32 cellular contexts compared by ENCODE assay signal in the genomic region with DNA sequence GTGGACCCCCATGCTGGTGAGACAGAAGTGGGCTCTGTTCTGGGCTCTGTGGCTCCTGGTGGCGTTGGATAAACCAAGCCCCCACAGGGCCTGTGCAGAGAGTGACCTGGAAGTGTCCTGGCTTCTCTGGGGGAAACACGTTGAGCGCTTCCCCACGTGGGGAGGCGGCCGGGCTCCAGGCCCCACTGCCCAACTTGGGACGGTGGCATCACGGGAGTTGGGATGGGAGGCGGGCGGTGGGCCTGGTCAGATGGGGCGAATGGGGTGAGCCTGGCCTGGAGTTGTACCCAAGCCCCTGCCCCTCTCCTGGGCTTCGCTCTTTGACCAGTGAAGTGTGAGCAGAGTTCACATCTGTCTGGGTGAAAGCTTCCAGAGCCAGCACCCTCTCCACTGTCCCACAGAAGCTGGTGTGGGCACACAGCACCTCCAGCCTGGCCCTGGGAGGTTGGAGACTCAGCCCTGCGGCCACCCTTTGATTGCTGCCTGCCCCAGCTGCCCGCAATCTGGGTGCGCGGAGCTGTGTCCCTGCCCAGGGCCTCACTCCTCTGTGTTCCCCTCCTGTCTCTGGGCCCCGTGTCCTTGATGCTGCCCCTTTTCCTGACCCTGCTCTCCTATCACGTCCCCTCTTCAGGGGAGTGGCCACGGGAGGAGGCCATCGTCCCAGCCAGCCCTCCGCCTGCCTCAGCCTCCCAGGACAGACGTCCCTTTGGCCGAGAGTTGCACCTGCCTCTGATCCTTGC. TPM values are rescaled to one million over a fixed set of nuclear protein-coding genes. Genes with fewer than 3 reads are reported as not detected.
"Had no signal": no experiment of that assay in that cellular context is flagged by ENCODE, and none has a peak within 500 bp of the region (broad histone marks: within the 10 kb centered on the region; RNA-seq: fewer than 3 reads in every experiment).

No MANE protein-coding gene starts in this region.

- H3K27me3 Mint-ChIP-seq: activated naive CD8-positive, alpha-beta T cell; activated naive CD8-positive, alpha-beta T cell treated with anti-CD3 and anti-CD28 coated beads, Interleukin-2, amount 50 U/mL, for 24 hours had no signal

- ATAC-seq: activated naive CD8-positive, alpha-beta T cell treated with anti-CD3 and anti-CD28 coated beads, Interleukin-2, amount 50 U/mL, for 24 hours; PC-3; WTC11 had no signal

- H3K9me3 ChIP-seq: SJCRH30 had no signal

- H3K27me3 ChIP-seq: SJCRH30 had no signal

- H3K27ac Mint-ChIP-seq: activated CD4-positive, alpha-beta memory T cell treated with anti-CD3 and anti-CD28 coated beads for 36 hours; activated naive CD4-positive, alpha-beta T cell treated with anti-CD3 and anti-CD28 coated beads, Interleukin-2, amount 10 ng/mL, durations not matched to agents 7 days and 5 days; activated naive CD8-positive, alpha-beta T cell; activated naive CD8-positive, alpha-beta T cell treated with anti-CD3 and anti-CD28 coated beads, Interleukin-2, amount 50 U/mL, for 24 hours; WTC11 had no signal

- H3K9me3 Mint-ChIP-seq: activated CD4-positive, alpha-beta memory T cell treated with anti-CD3 and anti-CD28 coated beads for 36 hours; activated naive CD4-positive, alpha-beta T cell treated with anti-CD3 and anti-CD28 coated beads, Interleukin-2, amount 10 ng/mL, durations not matched to agents 7 days and 5 days; activated naive CD8-positive, alpha-beta T cell treated with anti-CD3 and anti-CD28 coated beads, Interleukin-2, amount 50 U/mL, for 24 hours; WTC11 had no signal

- H3K4me2 ChIP-seq: KMS-11 had no signal

- H3K4me1 Mint-ChIP-seq: activated naive CD4-positive, alpha-beta T cell treated with anti-CD3 and anti-CD28 coated beads, Interleukin-2, amount 10 ng/mL, durations not matched to agents 7 days and 5 days; activated naive CD8-positive, alpha-beta T cell treated with anti-CD3 and anti-CD28 coated beads, Interleukin-2, amount 50 U/mL, for 24 hours; WTC11 had no signal

- H3K36me3 Mint-ChIP-seq: activated CD4-positive, alpha-beta memory T cell treated with anti-CD3 and anti-CD28 coated beads for 36 hours; activated naive CD4-positive, alpha-beta T cell treated with anti-CD3 and anti-CD28 coated beads, Interleukin-2, amount 10 ng/mL, durations not matched to agents 7 days and 5 days; activated naive CD8-positive, alpha-beta T cell; WTC11 had no signal

- H3K4me3 Mint-ChIP-seq: activated CD4-positive, alpha-beta memory T cell treated with anti-CD3 and anti-CD28 coated beads for 36 hours; activated naive CD4-positive, alpha-beta T cell treated with anti-CD3 and anti-CD28 coated beads, Interleukin-2, amount 10 ng/mL, durations not matched to agents 7 days and 5 days; activated naive CD8-positive, alpha-beta T cell; activated naive CD8-positive, alpha-beta T cell treated with anti-CD3 and anti-CD28 coated beads, Interleukin-2, amount 50 U/mL, for 24 hours; WTC11 had no signal

- H3K4me1 ChIP-seq: SJCRH30 had no signal

- H3K27ac ChIP-seq: brain microvascular endothelial cell, KMS-11, RWPE1, SJCRH30, SK-N-MC had no signal

- H3K4me3 ChIP-seq: SJCRH30, SK-N-MC had no signal

- DNase-seq: activated CD4-positive, alpha-beta memory T cell treated with anti-CD3 and anti-CD28 coated beads for 36 hours; activated CD4-positive, alpha-beta T cell treated with anti-CD3 and anti-CD28 coated beads for 4 hours; activated CD4-positive, alpha-beta T cell treated with anti-CD3 and anti-CD28 coated beads, Interleukin-2, amount 50 U/mL, for 1 hour; activated CD4-positive, CD25-positive, alpha-beta regulatory T cell treated with anti-CD3 and anti-CD28 coated beads, Interleukin-2, amount 50 U/mL, for 72 hours; activated CD8-positive, alpha-beta memory T cell treated with anti-CD3 and anti-CD28 coated beads, Interleukin-2, amount 50 U/mL, for 48 hours; activated effector memory CD4-positive, alpha-beta T cell treated with Interleukin-2 at 50 U/mL for 16 hours; activated naive CD4-positive, alpha-beta T cell treated with anti-CD3 and anti-CD28 coated beads, Interleukin-2, amount 10 ng/mL, durations not matched to agents 7 days and 5 days; activated naive CD8-positive, alpha-beta T cell treated with anti-CD3 and anti-CD28 coated beads, Interleukin-2, amount 50 U/mL, for 24 hours; activated T-cell treated with anti-CD3 and anti-CD28 coated beads, Interleukin-2, amount 50 U/mL, for 48 hours; brain microvascular endothelial cell; central memory CD4-positive, alpha-beta T cell; MM.1S; MV-4-11; NCI-H1092; NCI-H1436 treated with DMSO at 0.1 percent for 48 hours; NCI-H1694 treated with DMSO at 0.1 percent for 48 hours; NCI-H2029; NCI-H2171; NCI-H510A; NCI-H526; NCI-H748 treated with DMSO at 0.1 percent for 48 hours; NK-92 treated with Interleukin-12 subunit alpha and Interleukin-12 subunit beta, amount 100 ng/mL, for 24 hours; PC-3; SHP77; SJCRH30; T1000 had no signal

- H3K36me3 ChIP-seq: brain microvascular endothelial cell, SJCRH30 had no signal

- H3K9ac ChIP-seq: KMS-11 had no signal

RNA-seq across cellular contexts. Expression of a gene that starts 14.2 kb away (rescaled TPM):
- total RNA-seq: SJCRH30; T-helper 2 cell treated with Interferon-gamma antibody and Interleukin-4, amounts not matched to agents 100 ng/mL and 5 ng/mL, for 36 hours had no signal
